22 cellular contexts compared by ENCODE assay signal in the genomic region with DNA sequence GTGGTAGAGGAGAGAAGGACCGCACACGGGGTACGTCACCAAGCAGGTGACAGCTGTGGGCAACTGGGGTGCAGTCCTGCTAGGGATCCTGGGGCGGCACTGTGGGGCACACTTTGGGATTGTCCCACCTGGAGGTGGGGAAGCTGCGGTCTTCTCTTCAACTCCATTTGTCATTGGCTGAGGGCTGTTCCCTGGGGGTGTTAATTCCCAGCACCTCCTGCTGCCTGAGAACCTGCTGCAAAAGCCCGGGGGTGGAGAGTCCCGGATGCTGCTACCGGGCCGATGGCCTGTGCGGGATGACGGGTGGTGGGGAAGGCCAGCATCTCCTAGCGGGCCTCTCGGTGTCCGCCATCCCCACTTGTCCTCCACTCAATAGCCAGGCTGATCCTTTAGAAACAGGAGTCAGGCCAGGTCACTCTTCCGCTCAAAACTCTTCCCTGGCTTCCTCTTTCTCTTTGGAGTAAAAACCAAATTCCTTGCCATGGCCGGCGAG.
DNase-seq lines count a peak whose midpoint lies in the region; ATAC-seq and TF ChIP-seq lines count a peak whose summit lies in the region.
"Had no signal": no experiment of that assay in that cellular context is flagged by ENCODE, and none has a peak within 500 bp of the region (broad histone marks: within the 10 kb centered on the region; RNA-seq: fewer than 3 reads in every experiment).

No MANE protein-coding gene starts in this region.

- POLR2A ChIA-PET in CD8-positive, alpha-beta T cell (lab: Charles Lee): no interaction called here

- DNase-seq in CD8-positive, alpha-beta T cell: peak in 1 of 7 experiments; percentile 37
- DNase-seq in KBM-7 (peak; percentile 42), chondrocyte (ENCODE audit: low spot score) (no peak), osteocyte (ENCODE audit: extremely low spot score, unreplicated experiment) (peak; percentile 75), NCI-H1417 (lab: John Stamatoyannopoulos, UW) (no peak)
- DNase-seq: aorta; CD4-positive, CD25-positive, alpha-beta regulatory T cell; DMS153; dorsolateral prefrontal cortex; GDM1; mesendoderm; NCI-H1436; NCI-H510A treated with DMSO at 0.1 percent for 48 hours; NK-92 treated with Interleukin-12 subunit alpha and Interleukin-12 subunit beta, amount 100 ng/mL, for 24 hours; ovary; SIG-M5; stimulated activated CD4-positive, alpha-beta T cell treated with anti-CD3 and anti-CD28 coated beads, Interleukin-12 subunit alpha, Interleukin-12 subunit beta, amount 100 ng/mL, for 4 hours had no signal

- peak overlapping the region; percentile 84 for H3K4me3 Mint-ChIP-seq in CD8-positive, alpha-beta T cell
- no peak overlapping the region for H3K4me3 Mint-ChIP-seq in chondrocyte (ENCODE audit: unreplicated experiment)
- H3K4me3 Mint-ChIP-seq in osteocyte (ENCODE audit: unreplicated experiment): no peak overlapping the region

- no peaks in the 10 kb centered on the region for H3K36me3 Mint-ChIP-seq in CD8-positive, alpha-beta T cell
- H3K36me3 Mint-ChIP-seq in chondrocyte (ENCODE audit: low read depth) (no peaks in the 10 kb centered on the region), osteocyte (ENCODE audit: unreplicated experiment) (no peaks in the 10 kb centered on the region)

- no peak overlapping the region for H3K27ac Mint-ChIP-seq in CD8-positive, alpha-beta T cell
- H3K27ac Mint-ChIP-seq in chondrocyte (ENCODE audit: unreplicated experiment) (peak overlapping the region; percentile 42), osteocyte (ENCODE audit: unreplicated experiment) (no peak overlapping the region)
- H3K27ac Mint-ChIP-seq: activated naive CD4-positive, alpha-beta T cell treated with anti-CD3 and anti-CD28 coated beads for 36 hours had no signal

- H3K4me1 ChIP-seq in CD8-positive, alpha-beta T cell (ENCODE audit: insufficient read depth, low read length): peaks cover 4% of the 10 kb centered on the region

- peaks cover 21% of the 10 kb centered on the region for H3K4me1 Mint-ChIP-seq in CD8-positive, alpha-beta T cell (ENCODE audit: low read depth)
- H3K4me1 Mint-ChIP-seq in chondrocyte (ENCODE audit: low read depth) (no peaks in the 10 kb centered on the region), osteocyte (ENCODE audit: unreplicated experiment) (no peaks in the 10 kb centered on the region)

- peaks cover 13% of the 10 kb centered on the region for H3K27me3 Mint-ChIP-seq in CD8-positive, alpha-beta T cell (ENCODE audit: low read depth)
- H3K27me3 Mint-ChIP-seq in chondrocyte (ENCODE audit: low read depth) (peaks cover 46% of the 10 kb centered on the region), osteocyte (ENCODE audit: unreplicated experiment) (peaks cover 19% of the 10 kb centered on the region)

- in situ Hi-C loops in KBM-7 (cut with MboI; ENCODE audit: low pct_unique_long_range_greater_than_20kb, low sequenced_read_pairs): no loop called here

- H3K27ac ChIP-seq in CD8-positive, alpha-beta T cell (ENCODE audit: low read depth, low read length): no peak overlapping the region
- H3K27ac ChIP-seq: epithelial cell of prostate, ovary had no signal

- H3K36me3 ChIP-seq in CD8-positive, alpha-beta T cell (ENCODE audit: insufficient read depth, low read length): no peaks in the 10 kb centered on the region
- H3K36me3 ChIP-seq: ovary had no signal

- no peak for TF ChIP-seq CTCF in CD8-positive, alpha-beta T cell (IDR thresholded peaks at IDR 0.05)
- TF ChIP-seq CTCF in chondrocyte (IDR thresholded peaks at IDR 0.05) (no peak), osteocyte (IDR thresholded peaks at IDR 0.05) (no peak)

- H3K4me3 ChIP-seq in CD8-positive, alpha-beta T cell (ENCODE audit: low read depth, low read length): no peak overlapping the region
- H3K4me3 ChIP-seq: ovary had no signal

- intact Hi-C loops in CD8-positive, alpha-beta T cell (cut with DNase I, micrococcal nuclease): no loop called here

- H3K27me3 ChIP-seq in CD8-positive, alpha-beta T cell (ENCODE audit: insufficient read depth, low read length): no peaks in the 10 kb centered on the region
- H3K27me3 ChIP-seq: ovary had no signal

- H3K9me3 Mint-ChIP-seq in CD8-positive, alpha-beta T cell: no peaks in the 10 kb centered on the region
- H3K9me3 Mint-ChIP-seq in chondrocyte (ENCODE audit: low read depth) (no peaks in the 10 kb centered on the region), osteocyte (ENCODE audit: unreplicated experiment) (no peaks in the 10 kb centered on the region)
- H3K9me3 Mint-ChIP-seq: activated naive CD4-positive, alpha-beta T cell treated with anti-CD3 and anti-CD28 coated beads for 36 hours; CD4-positive, CD25-positive, alpha-beta regulatory T cell had no signal

- no peak for ATAC-seq in CD8-positive, alpha-beta T cell
- ATAC-seq in HG02973 (IDR thresholded peaks at IDR 0.05; ENCODE audit: unreplicated experiment): no peak
- ATAC-seq in GM18498 (IDR thresholded peaks at IDR 0.05; ENCODE audit: unreplicated experiment): no peak
- ATAC-seq: Panc1 had no signal

- CTCF ChIA-PET in CD8-positive, alpha-beta T cell (lab: Charles Lee): interaction anchor here (1.6 kb wide), 1 partner anchor 10 kb away, joined by 3 read pairs; no protein-coding TSS in a partner anchor

- H3K9me3 ChIP-seq in CD8-positive, alpha-beta T cell (ENCODE audit: low read length): no peaks in the 10 kb centered on the region
- H3K9me3 ChIP-seq: ovary had no signal

Comparison
In these comparisons a context has a peak if more than half of its experiments do, and no peak if none do; other contexts are left out.
1. DNase-seq: peak in KBM-7 (single experiment) and osteocyte (single experiment); none in chondrocyte (single experiment) and NCI-H1417 (0 of 3).